In genomic region chr17:39527220-39527813, GRCh38 we compare ENCODE assay signal across 9 cellular contexts.
DNase-seq lines count a peak whose midpoint lies in the region; ATAC-seq and TF ChIP-seq lines count a peak whose summit lies in the region.
"Had no signal": no experiment of that assay in that cellular context is flagged by ENCODE, and none has a peak within 500 bp of the region (broad histone marks: within the 10 kb centered on the region; RNA-seq: fewer than 3 reads in every experiment).

No MANE protein-coding gene starts in this region.

- no peak for DNase-seq in stimulated activated naive CD8-positive, alpha-beta T cell treated with anti-CD3 and anti-CD28 coated beads, Interleukin-15, amount 100 ng/mL, for 72 hours
- DNase-seq in stimulated activated naive CD8-positive, alpha-beta T cell treated with anti-CD3 and anti-CD28 coated beads, Interleukin-15, Interleukin-2, amounts not matched to agents 100 U/mL and 50 U/mL, for 24 hours: no peak
- DNase-seq in Peyer's patch (no peak), foreskin keratinocyte (peak in 1 of 2 donors; percentile 13), amniotic stem cell (lab: John Stamatoyannopoulos, UW) (no peak)
- DNase-seq in stimulated activated CD4-positive, alpha-beta T cell treated with anti-CD3 and anti-CD28 coated beads, Interleukin-2, amount 100 ng/mL, for 48 hours: no peak

- H3K27me3 ChIP-seq in Peyer's patch (no peaks in the 10 kb centered on the region), foreskin keratinocyte (no peaks in the 10 kb centered on the region)

- no peaks in the 10 kb centered on the region for H3K27me3 Mint-ChIP-seq in stimulated activated naive CD8-positive, alpha-beta T cell treated with anti-CD3 and anti-CD28 coated beads, Interleukin-15, amount 100 ng/mL, for 72 hours
- H3K27me3 Mint-ChIP-seq: central memory CD8-positive, alpha-beta T cell had no signal

- H3K9me3 Mint-ChIP-seq in stimulated activated naive CD8-positive, alpha-beta T cell treated with anti-CD3 and anti-CD28 coated beads, Interleukin-15, amount 100 ng/mL, for 72 hours: no peaks in the 10 kb centered on the region
- H3K9me3 Mint-ChIP-seq: central memory CD8-positive, alpha-beta T cell had no signal

- H3K4me3 Mint-ChIP-seq in stimulated activated naive CD8-positive, alpha-beta T cell treated with anti-CD3 and anti-CD28 coated beads, Interleukin-15, amount 100 ng/mL, for 72 hours: no peak overlapping the region
- H3K4me3 Mint-ChIP-seq: central memory CD8-positive, alpha-beta T cell had no signal

- H3K9me3 ChIP-seq in Peyer's patch: no peaks in the 10 kb centered on the region

- H3K4me1 ChIP-seq in Peyer's patch (no peaks in the 10 kb centered on the region), foreskin keratinocyte (no peaks in the 10 kb centered on the region)

- H3K4me1 Mint-ChIP-seq in stimulated activated naive CD8-positive, alpha-beta T cell treated with anti-CD3 and anti-CD28 coated beads, Interleukin-15, amount 100 ng/mL, for 72 hours: no peaks in the 10 kb centered on the region
- H3K4me1 Mint-ChIP-seq: central memory CD8-positive, alpha-beta T cell had no signal

- TF ChIP-seq POLR2A in Peyer's patch (IDR thresholded peaks at IDR 0.05): no peak

- ATAC-seq in stimulated activated naive CD8-positive, alpha-beta T cell treated with anti-CD3 and anti-CD28 coated beads, Interleukin-15, amount 100 ng/mL, for 72 hours: peak; percentile 54
- ATAC-seq in stimulated activated naive CD8-positive, alpha-beta T cell treated with anti-CD3 and anti-CD28 coated beads, Interleukin-15, Interleukin-2, amounts not matched to agents 100 U/mL and 50 U/mL, for 24 hours: no peak
- ATAC-seq in foreskin keratinocyte (no peak), GM18520 (IDR thresholded peaks at IDR 0.05; ENCODE audit: unreplicated experiment) (no peak), HG03108 (IDR thresholded peaks at IDR 0.05; ENCODE audit: unreplicated experiment) (no peak)

- H3K36me3 ChIP-seq in Peyer's patch: peaks cover 0 to 87% (median 6%) of the 10 kb centered on the region in 3 donors

- H3K27ac ChIP-seq in Peyer's patch (no peak overlapping the region), foreskin keratinocyte (no peak overlapping the region)

- no peak overlapping the region for H3K4me3 ChIP-seq in Peyer's patch

- H3K27ac Mint-ChIP-seq in stimulated activated naive CD8-positive, alpha-beta T cell treated with anti-CD3 and anti-CD28 coated beads, Interleukin-15, amount 100 ng/mL, for 72 hours: no peak overlapping the region

- TF ChIP-seq CTCF in Peyer's patch (IDR thresholded peaks at IDR 0.05) (peak in 5 of 6 experiments; percentile 22 to 55 (median 50)), foreskin keratinocyte (conservative IDR thresholded peaks at IDR 0.05) (peak; percentile 63)
